29 cellular contexts compared by ENCODE assay signal in genomic region chr1:228977741-228978140, GRCh38.
"Had no signal": no experiment of that assay in that cellular context is flagged by ENCODE, and none has a peak within 500 bp of the region (broad histone marks: within the 10 kb centered on the region; RNA-seq: fewer than 3 reads in every experiment).

No MANE protein-coding gene starts in this region.

- ATAC-seq: activated T-helper 17 cell treated with anti-CD3 and anti-CD28 coated beads, Interleukin-2, amount 50 U/mL, for 72 hours; Panc1; T-cell had no signal

- H3K9me3 Mint-ChIP-seq: activated B cell treated with CpG ODN at 0.5 μM for 24 hours; activated CD4-positive, alpha-beta memory T cell treated with anti-CD3 and anti-CD28 coated beads for 36 hours; activated CD4-positive, alpha-beta T cell treated with anti-CD3 and anti-CD28 coated beads, Interleukin-2, amount 10 ng/mL, durations not matched to agents 7 days and 5 days; activated naive CD4-positive, alpha-beta T cell treated with anti-CD3 and anti-CD28 coated beads for 36 hours; activated T-helper 17 cell treated with anti-CD3 and anti-CD28 coated beads, Interleukin-2, amount 50 U/mL, for 72 hours; T-cell had no signal

- H3K27me3 Mint-ChIP-seq: activated CD4-positive, alpha-beta memory T cell treated with anti-CD3 and anti-CD28 coated beads for 36 hours; activated CD4-positive, alpha-beta T cell treated with anti-CD3 and anti-CD28 coated beads, Interleukin-2, amount 10 ng/mL, durations not matched to agents 7 days and 5 days; activated naive CD8-positive, alpha-beta T cell; brain; T-cell had no signal

- DNase-seq: activated B cell treated with CpG ODN at 0.5 μM for 24 hours; activated CD4-positive, alpha-beta memory T cell treated with anti-CD3 and anti-CD28 coated beads for 36 hours; activated CD4-positive, alpha-beta T cell treated with anti-CD3 and anti-CD28 coated beads, Interleukin-2, amount 10 ng/mL, durations not matched to agents 7 days and 5 days; activated gamma-delta T cell; activated naive CD4-positive, alpha-beta T cell treated with anti-CD3 and anti-CD28 coated beads for 36 hours; activated T-cell treated with anti-CD3 and anti-CD28 coated beads for 4 hours; activated T-cell treated with anti-CD3 and anti-CD28 coated beads, Interleukin-2, amount 50 U/mL, for 48 hours; amygdala; MM.1S; NCI-H1105; NCI-H1436 treated with DMSO at 0.1 percent for 48 hours; NCI-H1930; NCI-H2171; NCI-H2227 treated with DMSO at 0.1 percent for 48 hours; NCI-H446 treated with DMSO at 0.1 percent for 48 hours; NCI-H526 treated with DMSO at 0.1 percent for 48 hours; NCI-H82; OCI-M1; RPMI8226; T-cell; T-helper 2 cell; T1000 had no signal

- H3K27ac ChIP-seq: SK-N-MC had no signal

- H3K4me3 ChIP-seq: SK-N-MC had no signal

- H3K4me1 Mint-ChIP-seq: activated B cell treated with CpG ODN at 0.5 μM for 24 hours; activated CD4-positive, alpha-beta T cell treated with anti-CD3 and anti-CD28 coated beads, Interleukin-2, amount 10 ng/mL, durations not matched to agents 7 days and 5 days; activated T-helper 17 cell treated with anti-CD3 and anti-CD28 coated beads, Interleukin-2, amount 50 U/mL, for 72 hours; T-cell had no signal

- H3K27ac Mint-ChIP-seq: activated B cell treated with CpG ODN at 0.5 μM for 24 hours; activated CD4-positive, alpha-beta memory T cell treated with anti-CD3 and anti-CD28 coated beads for 36 hours; activated CD4-positive, alpha-beta T cell treated with anti-CD3 and anti-CD28 coated beads, Interleukin-2, amount 10 ng/mL, durations not matched to agents 7 days and 5 days; activated naive CD4-positive, alpha-beta T cell treated with anti-CD3 and anti-CD28 coated beads for 36 hours; activated naive CD8-positive, alpha-beta T cell; activated T-helper 17 cell treated with anti-CD3 and anti-CD28 coated beads, Interleukin-2, amount 50 U/mL, for 72 hours; T-cell had no signal

- H3K36me3 Mint-ChIP-seq: activated CD4-positive, alpha-beta memory T cell treated with anti-CD3 and anti-CD28 coated beads for 36 hours; activated naive CD8-positive, alpha-beta T cell; brain; T-cell had no signal

- FAIRE-seq: astrocyte, TTC549 had no signal

- H3K4me3 Mint-ChIP-seq: activated B cell treated with CpG ODN at 0.5 μM for 24 hours; activated CD4-positive, alpha-beta memory T cell treated with anti-CD3 and anti-CD28 coated beads for 36 hours; activated CD4-positive, alpha-beta T cell treated with anti-CD3 and anti-CD28 coated beads, Interleukin-2, amount 10 ng/mL, durations not matched to agents 7 days and 5 days; activated naive CD4-positive, alpha-beta T cell treated with anti-CD3 and anti-CD28 coated beads for 36 hours; activated naive CD8-positive, alpha-beta T cell; activated T-helper 17 cell treated with anti-CD3 and anti-CD28 coated beads, Interleukin-2, amount 50 U/mL, for 72 hours; brain; T-cell had no signal
